In the genomic region with DNA sequence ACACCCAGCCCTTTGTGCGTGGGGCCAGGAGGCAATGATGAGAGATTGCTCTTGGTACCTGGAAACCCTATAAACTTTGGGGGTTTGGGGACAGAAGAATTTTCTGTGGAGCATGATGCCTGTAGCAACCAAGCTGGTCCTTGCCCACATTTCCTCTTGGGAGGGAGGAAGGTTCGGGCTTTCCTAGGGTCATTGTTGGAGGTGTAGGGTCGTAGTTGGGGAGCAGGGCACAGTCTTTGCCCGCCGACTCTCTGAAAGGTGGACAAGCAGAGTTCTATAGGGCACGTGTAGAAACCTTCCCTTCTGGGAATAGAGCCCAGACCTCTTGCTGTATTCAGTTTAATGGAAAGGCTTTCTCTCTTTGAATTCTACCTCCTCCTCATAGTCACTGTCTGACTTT, we compare ENCODE assay signal across 7 cellular contexts. TPM values are rescaled to one million over a fixed set of nuclear protein-coding genes. Genes with fewer than 3 reads are reported as not detected.
DNase-seq lines count a peak whose midpoint lies in the region; ATAC-seq and TF ChIP-seq lines count a peak whose summit lies in the region.

No MANE protein-coding gene starts in this region.

- no peak for DNase-seq in HFF-Myc (ENCODE audit: extremely low read depth, low read depth)
- peak; percentile 4 for DNase-seq in activated T-helper 2 cell treated with anti-CD3 and anti-CD28 coated beads, Interferon-gamma antibody, Interleukin-2, Interleukin-4, amounts not matched to agents 10 μg/mL and 5 μg/mL and 100 μg/mL, durations not matched to agents 14 hours and 24 hours and 36 hours (ENCODE audit: low spot score)
- DNase-seq in stimulated activated effector memory CD8-positive, alpha-beta T cell treated with anti-CD3 and anti-CD28 coated beads, Interleukin-12 subunit alpha, Interleukin-12 subunit beta, amount 100 ng/mL, for 72 hours (ENCODE audit: low spot score in 2 of 2) = no peak
- DNase-seq in NCI-H2227 treated with DMSO at 0.1 percent for 48 hours (lab: John Stamatoyannopoulos, UW) = no peak
- DNase-seq in substantia nigra (lab: John Stamatoyannopoulos, UW) = no peak

- H3K4me1 Mint-ChIP-seq in activated T-helper 2 cell treated with anti-CD3 and anti-CD28 coated beads, Interferon-gamma antibody, Interleukin-2, Interleukin-4, amounts not matched to agents 10 μg/mL and 5 μg/mL and 100 μg/mL, durations not matched to agents 14 hours and 24 hours and 36 hours (ENCODE audit: low read depth) = peaks cover 11% of the 10 kb centered on the region
- H3K4me1 Mint-ChIP-seq in stimulated activated effector memory CD8-positive, alpha-beta T cell treated with anti-CD3 and anti-CD28 coated beads, Interleukin-12 subunit alpha, Interleukin-12 subunit beta, amount 100 ng/mL, for 72 hours = peaks cover 61% of the 10 kb centered on the region

- no peaks in the 10 kb centered on the region for H3K36me3 Mint-ChIP-seq in activated T-helper 2 cell treated with anti-CD3 and anti-CD28 coated beads, Interferon-gamma antibody, Interleukin-2, Interleukin-4, amounts not matched to agents 10 μg/mL and 5 μg/mL and 100 μg/mL, durations not matched to agents 14 hours and 24 hours and 36 hours (ENCODE audit: low read depth)
- no peaks in the 10 kb centered on the region for H3K36me3 Mint-ChIP-seq in stimulated activated effector memory CD8-positive, alpha-beta T cell treated with anti-CD3 and anti-CD28 coated beads, Interleukin-12 subunit alpha, Interleukin-12 subunit beta, amount 100 ng/mL, for 72 hours

- H3K27ac Mint-ChIP-seq in activated T-helper 2 cell treated with anti-CD3 and anti-CD28 coated beads, Interferon-gamma antibody, Interleukin-2, Interleukin-4, amounts not matched to agents 10 μg/mL and 5 μg/mL and 100 μg/mL, durations not matched to agents 14 hours and 24 hours and 36 hours = no peak overlapping the region
- peak overlapping the region; percentile 92 for H3K27ac Mint-ChIP-seq in stimulated activated effector memory CD8-positive, alpha-beta T cell treated with anti-CD3 and anti-CD28 coated beads, Interleukin-12 subunit alpha, Interleukin-12 subunit beta, amount 100 ng/mL, for 72 hours

- ATAC-seq in stimulated activated effector memory CD8-positive, alpha-beta T cell treated with anti-CD3 and anti-CD28 coated beads, Interleukin-12 subunit alpha, Interleukin-12 subunit beta, amount 100 ng/mL, for 72 hours = no peak
- no peak for ATAC-seq in HG03354 (IDR thresholded peaks at IDR 0.05; ENCODE audit: poor library complexity, severe bottlenecking, unreplicated experiment)

- H3K9me3 Mint-ChIP-seq in activated T-helper 2 cell treated with anti-CD3 and anti-CD28 coated beads, Interferon-gamma antibody, Interleukin-2, Interleukin-4, amounts not matched to agents 10 μg/mL and 5 μg/mL and 100 μg/mL, durations not matched to agents 14 hours and 24 hours and 36 hours = peaks cover 3% of the 10 kb centered on the region
- no peaks in the 10 kb centered on the region for H3K9me3 Mint-ChIP-seq in stimulated activated effector memory CD8-positive, alpha-beta T cell treated with anti-CD3 and anti-CD28 coated beads, Interleukin-12 subunit alpha, Interleukin-12 subunit beta, amount 100 ng/mL, for 72 hours

- peaks cover 40% of the 10 kb centered on the region for H3K27me3 Mint-ChIP-seq in activated T-helper 2 cell treated with anti-CD3 and anti-CD28 coated beads, Interferon-gamma antibody, Interleukin-2, Interleukin-4, amounts not matched to agents 10 μg/mL and 5 μg/mL and 100 μg/mL, durations not matched to agents 14 hours and 24 hours and 36 hours (ENCODE audit: low read depth)

- peak overlapping the region; percentile 71 for H3K4me3 ChIP-seq in HFF-Myc (replicated peaks; ENCODE audit: low read depth, low read length)
- H3K4me3 ChIP-seq in iPS-18c (ENCODE audit: insufficient read depth, low read depth, low read length) = peak overlapping the region; percentile 82

- peaks cover 2% of the 10 kb centered on the region for H3K9me3 ChIP-seq in iPS-18c (ENCODE audit: control insufficient read depth, insufficient read depth, low read length)

- intact Hi-C loops in activated T-helper 2 cell treated with anti-CD3 and anti-CD28 coated beads, Interferon-gamma antibody, Interleukin-2, Interleukin-4, amounts not matched to agents 10 μg/mL and 5 μg/mL and 100 μg/mL, durations not matched to agents 14 hours and 24 hours and 36 hours (cut with micrococcal nuclease) = no loop called here

- H3K4me3 Mint-ChIP-seq in activated T-helper 2 cell treated with anti-CD3 and anti-CD28 coated beads, Interferon-gamma antibody, Interleukin-2, Interleukin-4, amounts not matched to agents 10 μg/mL and 5 μg/mL and 100 μg/mL, durations not matched to agents 14 hours and 24 hours and 36 hours (ENCODE audit: low read depth) = peak overlapping the region; percentile 77
- H3K4me3 Mint-ChIP-seq in stimulated activated effector memory CD8-positive, alpha-beta T cell treated with anti-CD3 and anti-CD28 coated beads, Interleukin-12 subunit alpha, Interleukin-12 subunit beta, amount 100 ng/mL, for 72 hours = peak overlapping the region; percentile 84

- TF ChIP-seq CTCF in HFF-Myc (IDR thresholded peaks at IDR 0.05; ENCODE audit: low read depth, low read length, missing control alignments) = no peak

- no peak overlapping the region for H3K27ac ChIP-seq in substantia nigra (ENCODE audit: low read depth, low read length, poor library complexity, severe bottlenecking)

RNA-seq across cellular contexts. Expression of a gene that starts 1.4 kb away (rescaled TPM):
- total RNA-seq in activated T-helper 2 cell treated with anti-CD3 and anti-CD28 coated beads, Interferon-gamma antibody, Interleukin-2, Interleukin-4, amounts not matched to agents 10 μg/mL and 5 μg/mL and 100 μg/mL, durations not matched to agents 14 hours and 24 hours and 36 hours = 1.9 and 2.6 TPM in 2 replicates
